In genomic region chr14:93548102-93548843, GRCh38 we compare ENCODE assay signal across 17 cellular contexts.
DNase-seq lines count a peak whose midpoint lies in the region; ATAC-seq and TF ChIP-seq lines count a peak whose summit lies in the region.
"Had no signal": no experiment of that assay in that cellular context is flagged by ENCODE, and none has a peak within 500 bp of the region (broad histone marks: within the 10 kb centered on the region; RNA-seq: fewer than 3 reads in every experiment).

No MANE protein-coding gene starts in this region.

- DNase-seq in fibroblast of the aortic adventitia (ENCODE audit: low read depth) (peak; percentile 2), transverse colon (no peak), activated gamma-delta T cell (lab: John Stamatoyannopoulos, UW) (no peak), esophagus squamous epithelium (lab: John Stamatoyannopoulos, UW) (no peak)
- DNase-seq in stimulated activated naive CD8-positive, alpha-beta T cell treated with anti-CD3 and anti-CD28 coated beads, Interleukin-15, Interleukin-2, amounts not matched to agents 100 U/mL and 50 U/mL, for 24 hours: no peak
- DNase-seq: activated CD4-positive, alpha-beta T cell treated with anti-CD3 and anti-CD28 coated beads, Interleukin-2, amount 10 ng/mL, durations not matched to agents 24 days and 14 days; activated naive CD4-positive, alpha-beta T cell treated with anti-CD3 and anti-CD28 coated beads for 36 hours; colonic mucosa; GF-D8; H9; heart left ventricle; NCI-H510A treated with DMSO at 0.1 percent for 48 hours; retina; SW 1271 had no signal

- intact Hi-C loops in transverse colon (cut with DNase I; ENCODE audit: low total_unique reads) (no loop called here), esophagus squamous epithelium (cut with DNase I) (no loop called here)

- no peaks in the 10 kb centered on the region for H3K9me3 ChIP-seq in transverse colon
- H3K9me3 ChIP-seq in esophagus squamous epithelium: no peaks in the 10 kb centered on the region
- H3K9me3 ChIP-seq: colonic mucosa, heart left ventricle had no signal

- H3K4me3 ChIP-seq in fibroblast of the aortic adventitia (ENCODE audit: low read depth, low read length) (no peak overlapping the region), transverse colon (no peak overlapping the region), esophagus squamous epithelium (no peak overlapping the region)
- H3K4me3 ChIP-seq: colonic mucosa, heart left ventricle had no signal

- TF ChIP-seq EP300 in transverse colon (IDR thresholded peaks at IDR 0.05; ENCODE audit: low read depth): no peak

- 60 to 90% methylated on average over 1 to 3 of the region's 3 CpGs for WGBS in transverse colon (ENCODE audit: low coverage in 1 of 2), 2 donors
- WGBS in esophagus squamous epithelium, 2 donors: 63 to 64% methylated on average over 3 of the region's 3 CpGs

- in situ Hi-C loops in transverse colon (cut with MboI; ENCODE audit: low pct_ligation_motif_present in 1 of 4, low pct_unique_long_range_greater_than_20kb in 1 of 4, low sequenced_read_pairs in 3 of 4): loop anchor here in 1 of 4 donors (25.0 kb wide), 1 partner anchor 311 kb away; no protein-coding TSS in a partner anchor

- no peaks in the 10 kb centered on the region for H3K27me3 ChIP-seq in transverse colon
- H3K27me3 ChIP-seq in esophagus squamous epithelium: peaks cover 0 to 3% (median 0%) of the 10 kb centered on the region in 4 donors
- H3K27me3 ChIP-seq: colonic mucosa had no signal

- H3K27ac ChIP-seq in transverse colon: no peak overlapping the region
- H3K27ac ChIP-seq in esophagus squamous epithelium: no peak overlapping the region
- H3K27ac ChIP-seq: colonic mucosa, heart left ventricle had no signal

- no peaks in the 10 kb centered on the region for H3K4me1 ChIP-seq in transverse colon
- no peaks in the 10 kb centered on the region for H3K4me1 ChIP-seq in esophagus squamous epithelium
- H3K4me1 ChIP-seq: colonic mucosa had no signal

- TF ChIP-seq CTCF in fibroblast of the aortic adventitia (IDR thresholded peaks at IDR 0.05; ENCODE audit: insufficient read depth, low read length) (no peak), transverse colon (IDR thresholded peaks at IDR 0.05) (no peak), esophagus squamous epithelium (IDR thresholded peaks at IDR 0.05) (no peak)

- H3K36me3 ChIP-seq in transverse colon (no peaks in the 10 kb centered on the region), esophagus squamous epithelium (no peaks in the 10 kb centered on the region)
- H3K36me3 ChIP-seq: colonic mucosa, heart left ventricle had no signal

- no peak for TF ChIP-seq POLR2A in transverse colon (IDR thresholded peaks at IDR 0.05)
- no peak for TF ChIP-seq POLR2A in esophagus squamous epithelium (IDR thresholded peaks at IDR 0.05)

- peak; percentile 70 for ATAC-seq in GM18508 (IDR thresholded peaks at IDR 0.05; ENCODE audit: insufficient read depth, unreplicated experiment)
- peak; percentile 90 for ATAC-seq in GM21619 (IDR thresholded peaks at IDR 0.05; ENCODE audit: unreplicated experiment)
- ATAC-seq in HG03139 (IDR thresholded peaks at IDR 0.05; ENCODE audit: unreplicated experiment): peak; percentile 82
- ATAC-seq in stimulated activated naive CD8-positive, alpha-beta T cell treated with anti-CD3 and anti-CD28 coated beads, Interleukin-15, Interleukin-2, amounts not matched to agents 100 U/mL and 50 U/mL, for 24 hours: no peak
- ATAC-seq: heart left ventricle had no signal
